ENCODE assay signal across 35 cellular contexts in genomic region chr16:8184854-8185253, GRCh38.
DNase-seq lines count a peak whose midpoint lies in the region; ATAC-seq, FAIRE-seq and TF ChIP-seq lines count a peak whose summit lies in the region.
"Had no signal": no experiment of that assay in that cellular context is flagged by ENCODE, and none has a peak within 500 bp of the region (broad histone marks: within the 10 kb centered on the region; RNA-seq: fewer than 3 reads in every experiment).

No MANE protein-coding gene starts in this region.

- FAIRE-seq in HepG2 (lab: Jason Lieb, UNC) (no peak), K562 (lab: Jason Lieb, UNC) (no peak)
- FAIRE-seq: A204.1, A549, D721Med had no signal

- no peaks in the 10 kb centered on the region for H3K9me1 ChIP-seq in IMR-90 (ENCODE audit: insufficient read depth, low read length)
- H3K9me1 ChIP-seq in K562 (ENCODE audit: control insufficient read depth, insufficient read depth, low read length): no peaks in the 10 kb centered on the region

- TF ChIP-seq EP300 in HepG2 (IDR thresholded peaks at IDR 0.05; ENCODE audit: low read depth in 2 of 2, low read length in 2 of 2): no peak
- no peak for TF ChIP-seq EP300 in HepG2 (CRISPR knock-in tag; IDR thresholded peaks at IDR 0.05; ENCODE audit: borderline replicate concordance)
- no peak for TF ChIP-seq EP300 in K562 (IDR thresholded peaks at IDR 0.05; ENCODE audit: low read length)

- H3K9me3 Mint-ChIP-seq in activated CD4-positive, alpha-beta T cell treated with anti-CD3 and anti-CD28 coated beads for 36 hours (ENCODE audit: low read depth): peaks cover 8% of the 10 kb centered on the region

- H3K36me3 Mint-ChIP-seq in activated CD4-positive, alpha-beta T cell treated with anti-CD3 and anti-CD28 coated beads for 36 hours (ENCODE audit: low read depth): no peaks in the 10 kb centered on the region
- H3K36me3 Mint-ChIP-seq: CD14-positive monocyte; CD4-positive, alpha-beta memory T cell; CD4-positive, CD25-positive, alpha-beta regulatory T cell; CD8-positive, alpha-beta memory T cell; CD8-positive, alpha-beta T cell had no signal

- H3K27ac ChIP-seq in HepG2 (ENCODE audit: extremely low read length, insufficient read depth, low read length) (no peak overlapping the region), right lobe of liver (no peak overlapping the region), IMR-90 (ENCODE audit: insufficient read depth, low read length) (no peak overlapping the region), K562 (ENCODE audit: extremely low read depth, low read depth, low read length) (no peak overlapping the region)
- H3K27ac ChIP-seq: 22Rv1; A549; BLaER1; BLaER1 treated with 17β-estradiol and CSF1 and Interleukin-3, amounts not matched to agents 10 nM and 100 nM; C4-2B had no signal

- no peak overlapping the region for H3K18ac ChIP-seq in IMR-90 (ENCODE audit: low read depth, low read length)

- no peak overlapping the region for H2BK15ac ChIP-seq in IMR-90 (ENCODE audit: low read depth, low read length)

- H3K4me2 ChIP-seq in HepG2 (ENCODE audit: low read depth, low read length): no peak overlapping the region
- H3K4me2 ChIP-seq in IMR-90 (ENCODE audit: low read depth, low read length): no peak overlapping the region
- H3K4me2 ChIP-seq in K562 (ENCODE audit: insufficient read depth, low read length): no peak overlapping the region
- H3K4me2 ChIP-seq: A549; BLaER1; BLaER1 treated with 17β-estradiol and CSF1 and Interleukin-3, amounts not matched to agents 10 nM and 100 nM had no signal

- no peak for ATAC-seq in HepG2
- no peak for ATAC-seq in right lobe of liver
- ATAC-seq in IMR-90 (ENCODE audit: low read depth): no peak
- ATAC-seq in K562: no peak
- ATAC-seq in activated CD4-positive, alpha-beta T cell treated with anti-CD3 and anti-CD28 coated beads for 36 hours: no peak
- ATAC-seq: A549; CD8-positive, alpha-beta T cell had no signal

- H3K4ac ChIP-seq in IMR-90 (ENCODE audit: low read depth, low read length): no peak overlapping the region

- no peaks in the 10 kb centered on the region for H3K4me1 Mint-ChIP-seq in activated CD4-positive, alpha-beta T cell treated with anti-CD3 and anti-CD28 coated beads for 36 hours
- H3K4me1 Mint-ChIP-seq: B cell; CD14-positive monocyte; CD4-positive, alpha-beta memory T cell; CD4-positive, CD25-positive, alpha-beta regulatory T cell; CD8-positive, alpha-beta memory T cell had no signal

- CTCF ChIA-PET in HepG2 (lab: Yijun Ruan, JAX; ENCODE audit: low intra/inter-chr PET ratio, low total read pairs) (no interaction called here), IMR-90 (lab: Yijun Ruan, JAX) (interaction anchor here (0.6 kb wide), 1 partner anchor 14 kb away, joined by 3 read pairs; no protein-coding TSS in a partner anchor), K562 (lab: Yijun Ruan, JAX; ENCODE audit: low intra/inter-chr PET ratio) (interaction anchor here (0.5 kb wide), 1 partner anchor 10 kb away, joined by 4 read pairs; no protein-coding TSS in a partner anchor)
- CTCF ChIA-PET in activated CD4-positive, alpha-beta T cell treated with anti-CD3 and anti-CD28 coated beads for 36 hours (lab: Charles Lee): no interaction called here

- no peaks in the 10 kb centered on the region for H3K79me2 ChIP-seq in HepG2 (ENCODE audit: insufficient read depth, low read length)
- H3K79me2 ChIP-seq in K562 (ENCODE audit: control insufficient read depth, insufficient read depth, low read length): no peaks in the 10 kb centered on the region

- H3K27ac Mint-ChIP-seq in activated CD4-positive, alpha-beta T cell treated with anti-CD3 and anti-CD28 coated beads for 36 hours: no peak overlapping the region
- H3K27ac Mint-ChIP-seq: B cell; CD14-positive monocyte; CD4-positive, alpha-beta memory T cell; CD4-positive, alpha-beta T cell; CD4-positive, CD25-positive, alpha-beta regulatory T cell; CD8-positive, alpha-beta memory T cell; CD8-positive, alpha-beta T cell had no signal

- H4K20me1 ChIP-seq in HepG2 (ENCODE audit: insufficient read depth, low read length) (no peaks in the 10 kb centered on the region), IMR-90 (ENCODE audit: insufficient read depth, low read length) (no peaks in the 10 kb centered on the region), K562 (replicated peaks; ENCODE audit: control insufficient read depth, insufficient read depth, low read length) (0 out of 2 replicates have a peak, but pooled peaks cover 3% of the 10 kb centered on the region)
- H4K20me1 ChIP-seq: BLaER1; BLaER1 treated with 17β-estradiol and CSF1 and Interleukin-3, amounts not matched to agents 10 nM and 100 nM had no signal

- H3K9me3 ChIP-seq in HepG2 (ENCODE audit: low read length): no peaks in the 10 kb centered on the region
- no peaks in the 10 kb centered on the region for H3K9me3 ChIP-seq in right lobe of liver
- peaks cover 14% of the 10 kb centered on the region for H3K9me3 ChIP-seq in IMR-90 (ENCODE audit: control insufficient read depth, insufficient read depth, low read length)
- H3K9me3 ChIP-seq in K562 (replicated peaks; ENCODE audit: control insufficient read depth, insufficient read depth, low read depth, low read length): no peaks in the 10 kb centered on the region; the same call in 1 of the 2 replicates
- H3K9me3 ChIP-seq: A549; BE2C; BLaER1; BLaER1 treated with 17β-estradiol and CSF1 and Interleukin-3, amounts not matched to agents 10 nM and 100 nM had no signal

- no peaks in the 10 kb centered on the region for H3K27me3 Mint-ChIP-seq in activated CD4-positive, alpha-beta T cell treated with anti-CD3 and anti-CD28 coated beads for 36 hours
- H3K27me3 Mint-ChIP-seq: B cell; CD4-positive, alpha-beta memory T cell; CD4-positive, alpha-beta T cell; CD4-positive, CD25-positive, alpha-beta regulatory T cell; CD8-positive, alpha-beta memory T cell had no signal

- H2BK120ac ChIP-seq in IMR-90 (ENCODE audit: low read depth, low read length): no peak overlapping the region

- TF ChIP-seq RAD21 in HepG2 (CRISPR knock-in tag; IDR thresholded peaks at IDR 0.05): no peak
- no peak for TF ChIP-seq RAD21 in IMR-90 (IDR thresholded peaks at IDR 0.05; ENCODE audit: low read length)
- TF ChIP-seq RAD21 in K562 (CRISPR knock-in tag; conservative IDR thresholded peaks at IDR 0.05 in 1 of 2, IDR thresholded peaks at IDR 0.05 in 1 of 2): no peak

- DNase-seq in HepG2 (ENCODE audit: low spot score) (no peak), right lobe of liver (no peak), IMR-90 (no peak), K562 (ENCODE audit: extremely low read depth in 1 of 4, low spot score in 3 of 4) (no peak)
- no peak for DNase-seq in activated CD8-positive, alpha-beta memory T cell treated with anti-CD3 and anti-CD28 coated beads, Interleukin-2, amount 50 U/mL, for 4 hours
- DNase-seq in activated CD4-positive, alpha-beta T cell treated with anti-CD3 and anti-CD28 coated beads for 36 hours: no peak
- DNase-seq: 8988T; ACHN; AML-193; BE2C; C1 segment of cervical spinal cord; Caco-2; Calu3; CD4-positive, alpha-beta memory T cell; CD4-positive, alpha-beta T cell; CD4-positive, CD25-positive, alpha-beta regulatory T cell; CD8-positive, alpha-beta memory T cell; CD8-positive, alpha-beta T cell; COR-L47; DMS 273 treated with DMSO at 0.1 percent for 48 hours; DMS153; DMS53; DMS79; DMS79 treated with DMSO at 0.1 percent for 48 hours; DND-41; EL had no signal

- WGBS in HepG2 (ENCODE audit: low lambda C conversion rate): 0% methylated on average over 1 of the region's 1 CpG
- 27% methylated on average over 1 of the region's 1 CpG for WGBS in right lobe of liver (ENCODE audit: insufficient coverage, low coverage, low lambda C conversion rate, missing lambda C conversion rate)
- no CpG with 5 or more reads among the region's 1 CpG for WGBS in IMR-90 (ENCODE audit: extremely low coverage in 2 of 2, insufficient read length in 1 of 2), 2 experiments
- 38% methylated on average over 1 of the region's 1 CpG for WGBS in K562 (ENCODE audit: insufficient coverage, low coverage, missing lambda C conversion rate)

- H2AK9ac ChIP-seq in IMR-90 (replicated peaks; ENCODE audit: low read depth, low read length, poor library complexity): no peak overlapping the region

- TF ChIP-seq POLR2A in HepG2 (IDR thresholded peaks at IDR 0.05; ENCODE audit: insufficient read depth in 1 of 2, low read depth in 2 of 2, low read length in 2 of 2): no peak
- no peak for TF ChIP-seq POLR2A in right lobe of liver (IDR thresholded peaks at IDR 0.05)
- TF ChIP-seq POLR2A in IMR-90 (IDR thresholded peaks at IDR 0.05; ENCODE audit: low read depth, low read length): no peak
- no peak for TF ChIP-seq POLR2A in K562 (conservative IDR thresholded peaks at IDR 0.05)

- no peak overlapping the region for H4K91ac ChIP-seq in IMR-90 (ENCODE audit: insufficient read depth, low read depth, low read length)

- H2BK5ac ChIP-seq in IMR-90 (ENCODE audit: low read depth, low read length, poor library complexity, severe bottlenecking): no peak overlapping the region

- no peak overlapping the region for H2AFZ ChIP-seq in HepG2 (ENCODE audit: low read length)
- no peak overlapping the region for H2AFZ ChIP-seq in IMR-90 (replicated peaks; ENCODE audit: low read length, poor library complexity)
- no peak overlapping the region for H2AFZ ChIP-seq in K562 (ENCODE audit: low read depth, low read length)

- in situ Hi-C loops in HepG2 (cut with HindIII; ENCODE audit: extremely low pct_ligation_motif_present, low pct_unique_long_range_greater_than_20kb) (no loop called here), IMR-90 (cut with MboI; ENCODE audit: low sequenced_read_pairs) (no loop called here), K562 (cut with MboI) (loop anchor here (25.0 kb wide), 1 partner anchor 1498 kb away; no protein-coding TSS in a partner anchor)

- H3K14ac ChIP-seq in IMR-90 (replicated peaks; ENCODE audit: low read depth, low read length): no peak overlapping the region

- H3K56ac ChIP-seq in IMR-90 (ENCODE audit: extremely low read depth, insufficient read depth, low read length): no peak overlapping the region

- H2BK20ac ChIP-seq in IMR-90 (ENCODE audit: low read depth, low read length): no peak overlapping the region

- H4K8ac ChIP-seq in IMR-90 (ENCODE audit: low read depth in 2 of 2, low read length in 2 of 2): no peak overlapping the region

- dilution Hi-C loops in IMR-90 (cut with HindIII; ENCODE audit: low sequenced_read_pairs, unreplicated experiment): no loop called here

- H3K27me3 ChIP-seq in HepG2 (ENCODE audit: control insufficient read depth in 1 of 2, insufficient read depth in 2 of 2, low read length in 2 of 2) (peaks cover 0 to 23% of the 10 kb centered on the region in 2 experiments), right lobe of liver (no peaks in the 10 kb centered on the region), IMR-90 (ENCODE audit: control insufficient read depth, insufficient read depth, low read length) (no peaks in the 10 kb centered on the region), K562 (ENCODE audit: control insufficient read depth in 2 of 2, insufficient read depth in 2 of 2, low read length in 2 of 2) (peaks cover 4 to 23% of the 10 kb centered on the region in 2 experiments)
- H3K27me3 ChIP-seq: BE2C; BLaER1; BLaER1 treated with 17β-estradiol and CSF1 and Interleukin-3, amounts not matched to agents 10 nM and 100 nM had no signal

- POLR2A ChIA-PET in HepG2 (lab: Yijun Ruan, JAX) (no interaction called here), IMR-90 (lab: Charles Lee; ENCODE audit: unreplicated experiment) (no interaction called here), K562 (lab: Yijun Ruan, JAX) (no interaction called here)
- POLR2A ChIA-PET in activated CD4-positive, alpha-beta T cell treated with anti-CD3 and anti-CD28 coated beads for 36 hours (lab: Charles Lee): no interaction called here

- H3K23ac ChIP-seq in IMR-90 (ENCODE audit: low read depth, low read length): no peak overlapping the region

- no peaks in the 10 kb centered on the region for H3K79me1 ChIP-seq in IMR-90 (ENCODE audit: low read depth in 1 of 2, low read length in 2 of 2)

- H4K5ac ChIP-seq in IMR-90 (ENCODE audit: low read depth, low read length): no peak overlapping the region

- H3K4me3 ChIP-seq in HepG2 (replicated peaks in 1 of 3; ENCODE audit: insufficient read depth in 1 of 3, low read depth in 2 of 3, low read length in 3 of 3): no peak overlapping the region
- no peak overlapping the region for H3K4me3 ChIP-seq in right lobe of liver
- H3K4me3 ChIP-seq in IMR-90 (ENCODE audit: insufficient read depth, low read depth, low read length): no peak overlapping the region
- no peak overlapping the region for H3K4me3 ChIP-seq in K562
- H3K4me3 ChIP-seq: A549; BLaER1; BLaER1 treated with 17β-estradiol and CSF1 and Interleukin-3, amounts not matched to agents 10 nM and 100 nM had no signal

- TF ChIP-seq CTCF in HepG2 (CRISPR knock-in tag; IDR thresholded peaks at IDR 0.05) (no peak), right lobe of liver (IDR thresholded peaks at IDR 0.05) (no peak), IMR-90 (conservative IDR thresholded peaks at IDR 0.05; ENCODE audit: low read depth, low read length) (no peak), K562 (IDR thresholded peaks at IDR 0.05 in 2 of 3, conservative IDR thresholded peaks at IDR 0.05 in 1 of 3; ENCODE audit: insufficient read depth in 2 of 3, low read depth in 1 of 3, low read length in 3 of 3) (no peak)

- H3K9ac ChIP-seq in HepG2 (ENCODE audit: insufficient read depth, low read depth, low read length) (no peak overlapping the region), IMR-90 (ENCODE audit: low read depth, low read length) (no peak overlapping the region), K562 (ENCODE audit: insufficient read depth in 1 of 2, low read depth in 2 of 2, low read length in 2 of 2) (no peak overlapping the region)
- H3K9ac ChIP-seq: BLaER1; BLaER1 treated with 17β-estradiol and CSF1 and Interleukin-3, amounts not matched to agents 10 nM and 100 nM had no signal

- no peak overlapping the region for H3K4me3 Mint-ChIP-seq in activated CD4-positive, alpha-beta T cell treated with anti-CD3 and anti-CD28 coated beads for 36 hours
- H3K4me3 Mint-ChIP-seq: B cell; CD14-positive monocyte; CD4-positive, alpha-beta memory T cell; CD4-positive, alpha-beta T cell; CD4-positive, CD25-positive, alpha-beta regulatory T cell; CD8-positive, alpha-beta memory T cell; CD8-positive, alpha-beta T cell had no signal

- H2AK5ac ChIP-seq in IMR-90 (ENCODE audit: low read depth, low read length): no peak overlapping the region

- no TSS peak for BruUV-seq in HepG2 (replicated peaks; lab: Mats Ljungman, UMichigan)
- BruUV-seq in IMR-90 (replicated peaks; lab: Mats Ljungman, UMichigan): no TSS peak
- BruUV-seq in K562 (replicated peaks; lab: Mats Ljungman, UMichigan): no TSS peak

- no peaks in the 10 kb centered on the region for H3K36me3 ChIP-seq in HepG2 (replicated peaks in 1 of 2; ENCODE audit: control insufficient read depth in 1 of 2, insufficient read depth in 2 of 2, low read length in 2 of 2)
- H3K36me3 ChIP-seq in right lobe of liver: no peaks in the 10 kb centered on the region
- no peaks in the 10 kb centered on the region for H3K36me3 ChIP-seq in IMR-90 (ENCODE audit: control insufficient read depth, insufficient read depth, low read length)
- no peaks in the 10 kb centered on the region for H3K36me3 ChIP-seq in K562 (ENCODE audit: control insufficient read depth, insufficient read depth, low read length)
- H3K36me3 ChIP-seq: BE2C; BLaER1; BLaER1 treated with 17β-estradiol and CSF1 and Interleukin-3, amounts not matched to agents 10 nM and 100 nM had no signal

- H3K4me1 ChIP-seq in HepG2 (ENCODE audit: insufficient read depth, low read length) (peaks cover 2% of the 10 kb centered on the region), right lobe of liver (no peaks in the 10 kb centered on the region), IMR-90 (ENCODE audit: control insufficient read depth, insufficient read depth, low read length) (no peaks in the 10 kb centered on the region), K562 (replicated peaks in 1 of 2; ENCODE audit: control insufficient read depth in 2 of 2, insufficient read depth in 2 of 2, low read length in 2 of 2) (peaks cover 7 to 18% of the 10 kb centered on the region in 2 experiments; a peak in 4 of 5 replicates)
- H3K4me1 ChIP-seq: A549; BE2C; BLaER1; BLaER1 treated with 17β-estradiol and CSF1 and Interleukin-3, amounts not matched to agents 10 nM and 100 nM had no signal

- intact Hi-C loops in HepG2 (cut with micrococcal nuclease; ENCODE audit: unreplicated experiment): loop anchor here (10.0 kb wide), 1 partner anchor 60 kb away; no protein-coding TSS in a partner anchor
- intact Hi-C loops in right lobe of liver (cut with DNase I): no loop called here
- intact Hi-C loops in IMR-90 (cut with micrococcal nuclease): no loop called here
- intact Hi-C loops in K562 (cut with micrococcal nuclease): no loop called here
- intact Hi-C loops in activated CD4-positive, alpha-beta T cell treated with anti-CD3 and anti-CD28 coated beads for 36 hours (cut with DNase I, micrococcal nuclease): no loop called here

Comparison
In these comparisons a context has a peak if more than half of its experiments do, and no peak if none do; other contexts are left out.
1. CTCF ChIA-PET loops: an anchor here in IMR-90 (0.6 kb wide) and K562 (0.5 kb wide); none called in HepG2 and activated CD4-positive, alpha-beta T cell treated with anti-CD3 and anti-CD28 coated beads for 36 hours.
2. Of the 241 proteins assayed by ChIP-seq in both HepG2 and K562: peak only in HepG2: MAFK; only in K562: none; in both: MAFF; in neither: 239.